ENCODE assay signal across 13 cellular contexts in genomic region chr9:74281674-74282073, GRCh38.
DNase-seq lines count a peak whose midpoint lies in the region; ATAC-seq, FAIRE-seq and TF ChIP-seq lines count a peak whose summit lies in the region.
"Had no signal": no experiment of that assay in that cellular context is flagged by ENCODE, and none has a peak within 500 bp of the region (broad histone marks: within the 10 kb centered on the region; RNA-seq: fewer than 3 reads in every experiment).

No MANE protein-coding gene starts in this region.

- in situ Hi-C loops in K562 (cut with MboI), result no loop called here

- TF ChIP-seq CTCF in K562 (IDR thresholded peaks at IDR 0.05 in 2 of 3, conservative IDR thresholded peaks at IDR 0.05 in 1 of 3; ENCODE audit: insufficient read depth in 2 of 3, low read depth in 1 of 3, low read length in 3 of 3), result peak in 2 of 3 experiments; percentile 33 to 40; a peak in 3 of 6 replicates

- H3K4me2 ChIP-seq in K562 (ENCODE audit: insufficient read depth, low read length), result no peak overlapping the region
- no peak overlapping the region for H3K4me2 ChIP-seq in trophoblast cell (ENCODE audit: low read length)

- H3K4me1 ChIP-seq in K562 (replicated peaks in 1 of 2; ENCODE audit: control insufficient read depth in 2 of 2, insufficient read depth in 2 of 2, low read length in 2 of 2) (no peaks in the 10 kb centered on the region), trophoblast cell (ENCODE audit: control insufficient read depth in 1 of 2, insufficient read depth in 2 of 2, low read length in 2 of 2) (no peaks in the 10 kb centered on the region)

- H3K27ac Mint-ChIP-seq in activated CD4-positive, alpha-beta T cell treated with anti-CD3 and anti-CD28 coated beads, Interleukin-2, amount 10 ng/mL, durations not matched to agents 7 days and 5 days, result no peak overlapping the region
- H3K27ac Mint-ChIP-seq: T-helper 1 cell treated with Interleukin-12 subunit alpha and Interleukin-12 subunit beta and Interleukin-4 antibody, amounts not matched to agents 30 μg/mL and 1 μg/mL, for 36 hours had no signal

- H3K4me3 ChIP-seq in K562 (no peak overlapping the region), trophoblast cell (ENCODE audit: low read depth, low read length) (no peak overlapping the region)

- no peaks in the 10 kb centered on the region for H3K4me1 Mint-ChIP-seq in activated CD4-positive, alpha-beta T cell treated with anti-CD3 and anti-CD28 coated beads, Interleukin-2, amount 10 ng/mL, durations not matched to agents 7 days and 5 days

- H3K27me3 ChIP-seq in K562 (ENCODE audit: control insufficient read depth in 2 of 2, insufficient read depth in 2 of 2, low read length in 2 of 2) (no peaks in the 10 kb centered on the region), trophoblast cell (ENCODE audit: insufficient read depth, low read length) (no peaks in the 10 kb centered on the region)

- H3K23ac ChIP-seq in trophoblast cell (ENCODE audit: low read length), result no peak overlapping the region

- H4K12ac ChIP-seq in trophoblast cell (ENCODE audit: low read depth, low read length), result no peak overlapping the region

- no peak overlapping the region for H3K18ac ChIP-seq in trophoblast cell (ENCODE audit: low read length)

- H3K9me3 Mint-ChIP-seq in activated CD4-positive, alpha-beta T cell treated with anti-CD3 and anti-CD28 coated beads, Interleukin-2, amount 10 ng/mL, durations not matched to agents 7 days and 5 days, result no peaks in the 10 kb centered on the region
- H3K9me3 Mint-ChIP-seq: T-helper 1 cell treated with Interleukin-12 subunit alpha and Interleukin-12 subunit beta and Interleukin-4 antibody, amounts not matched to agents 30 μg/mL and 1 μg/mL, for 36 hours had no signal

- H2AFZ ChIP-seq in K562 (ENCODE audit: low read depth, low read length) (no peak overlapping the region), trophoblast cell (ENCODE audit: insufficient read depth, low read length, poor library complexity) (no peak overlapping the region)

- no peaks in the 10 kb centered on the region for H4K20me1 ChIP-seq in K562 (replicated peaks; ENCODE audit: control insufficient read depth, insufficient read depth, low read length)

- H3K14ac ChIP-seq in trophoblast cell (ENCODE audit: low read length), result no peak overlapping the region

- peak; percentile 69 for ATAC-seq in K562

- CTCF ChIA-PET in activated CD4-positive, alpha-beta T cell treated with anti-CD3 and anti-CD28 coated beads, Interleukin-2, amount 10 ng/mL, durations not matched to agents 7 days and 5 days (lab: Charles Lee), result interaction anchor here (0.6 kb wide), 1 partner anchor 77 kb away, joined by 5 read pairs; no protein-coding TSS in a partner anchor
- CTCF ChIA-PET in K562 (lab: Yijun Ruan, JAX; ENCODE audit: low intra/inter-chr PET ratio), result no interaction called here

- no peaks in the 10 kb centered on the region for H3K36me3 Mint-ChIP-seq in activated CD4-positive, alpha-beta T cell treated with anti-CD3 and anti-CD28 coated beads, Interleukin-2, amount 10 ng/mL, durations not matched to agents 7 days and 5 days (ENCODE audit: low read depth)

- no peaks in the 10 kb centered on the region for H3K9me3 ChIP-seq in KOPT-K1 (ENCODE audit: insufficient read depth, low read length, poor library complexity, severe bottlenecking)
- no peaks in the 10 kb centered on the region for H3K9me3 ChIP-seq in K562 (replicated peaks; ENCODE audit: control insufficient read depth, insufficient read depth, low read depth, low read length)
- no peaks in the 10 kb centered on the region for H3K9me3 ChIP-seq in trophoblast cell (ENCODE audit: insufficient read depth, low read depth, low read length)

- peak overlapping the region; percentile 94 for H3K27ac ChIP-seq in KOPT-K1 (ENCODE audit: low read depth, low read length, poor library complexity, severe bottlenecking)
- no peak overlapping the region for H3K27ac ChIP-seq in K562 (ENCODE audit: extremely low read depth, low read depth, low read length)
- no peak overlapping the region for H3K27ac ChIP-seq in trophoblast cell (ENCODE audit: low read depth, low read length)
- H3K27ac ChIP-seq: epithelial cell of prostate had no signal

- no peaks in the 10 kb centered on the region for H3K79me2 ChIP-seq in K562 (ENCODE audit: control insufficient read depth, insufficient read depth, low read length)
- H3K79me2 ChIP-seq in trophoblast cell (ENCODE audit: control insufficient read depth, insufficient read depth, low read length, poor library complexity), result no peaks in the 10 kb centered on the region

- no peak for TF ChIP-seq EP300 in K562 (IDR thresholded peaks at IDR 0.05; ENCODE audit: low read length)

- H2BK12ac ChIP-seq in trophoblast cell (ENCODE audit: low read length), result no peak overlapping the region

- TF ChIP-seq RAD21 in K562 (CRISPR knock-in tag; conservative IDR thresholded peaks at IDR 0.05 in 1 of 2, IDR thresholded peaks at IDR 0.05 in 1 of 2), result peak in 1 of 2 experiments; percentile 20; a peak in 1 of 4 replicates

- BruUV-seq in K562 (replicated peaks; lab: Mats Ljungman, UMichigan), result no TSS peak

- no peaks in the 10 kb centered on the region for H3K36me3 ChIP-seq in KOPT-K1 (ENCODE audit: insufficient read depth, low read length)
- no peaks in the 10 kb centered on the region for H3K36me3 ChIP-seq in K562 (ENCODE audit: control insufficient read depth, insufficient read depth, low read length)
- no peaks in the 10 kb centered on the region for H3K36me3 ChIP-seq in trophoblast cell (ENCODE audit: control insufficient read depth in 1 of 2, insufficient read depth in 2 of 2, low read length in 2 of 2)

- H3K27me3 Mint-ChIP-seq in activated CD4-positive, alpha-beta T cell treated with anti-CD3 and anti-CD28 coated beads, Interleukin-2, amount 10 ng/mL, durations not matched to agents 7 days and 5 days, result no peaks in the 10 kb centered on the region

- TF ChIP-seq POLR2A in K562 (conservative IDR thresholded peaks at IDR 0.05), result no peak

- no peak overlapping the region for H4K91ac ChIP-seq in trophoblast cell (ENCODE audit: low read depth, low read length)

- H3K79me1 ChIP-seq in trophoblast cell (ENCODE audit: low read length), result no peaks in the 10 kb centered on the region

- no peaks in the 10 kb centered on the region for H3K9me1 ChIP-seq in K562 (ENCODE audit: control insufficient read depth, insufficient read depth, low read length)

- peak; percentile 7 for DNase-seq in activated CD4-positive, alpha-beta T cell treated with anti-CD3 and anti-CD28 coated beads for 48 hours
- DNase-seq in activated CD4-positive, alpha-beta T cell treated with anti-CD3 and anti-CD28 coated beads, Interleukin-2, amount 10 ng/mL, durations not matched to agents 7 days and 5 days, result no peak
- peak; percentile 4 to 21 (median 4) for DNase-seq in K562 (ENCODE audit: extremely low read depth in 1 of 4, low spot score in 3 of 4)
- peak; percentile 3 to 12 for DNase-seq in trophoblast cell
- DNase-seq in GDM1 (lab: John Stamatoyannopoulos, UW), result no peak
- no peak for DNase-seq in C1 segment of cervical spinal cord (lab: John Stamatoyannopoulos, UW)
- no peak for DNase-seq in RCC 7860 (ENCODE audit: low spot score)
- DNase-seq: IMR-90, NCI-H446 treated with DMSO at 0.1 percent for 48 hours had no signal

- H4K8ac ChIP-seq in trophoblast cell (ENCODE audit: low read depth, low read length), result no peak overlapping the region

- no peak overlapping the region for H3K4me3 Mint-ChIP-seq in activated CD4-positive, alpha-beta T cell treated with anti-CD3 and anti-CD28 coated beads, Interleukin-2, amount 10 ng/mL, durations not matched to agents 7 days and 5 days
- H3K4me3 Mint-ChIP-seq: T-helper 1 cell treated with Interleukin-12 subunit alpha and Interleukin-12 subunit beta and Interleukin-4 antibody, amounts not matched to agents 30 μg/mL and 1 μg/mL, for 36 hours had no signal

- H3K4ac ChIP-seq in trophoblast cell (ENCODE audit: low read depth, low read length), result no peak overlapping the region

- WGBS in K562 (ENCODE audit: insufficient coverage, low coverage, missing lambda C conversion rate), result 11% methylated on average over 1 of the region's 1 CpG
- WGBS in trophoblast cell (ENCODE audit: extremely low coverage, insufficient coverage, insufficient read length), result no CpG with 5 or more reads among the region's 1 CpG

- intact Hi-C loops in K562 (cut with micrococcal nuclease), result no loop called here

- no peak overlapping the region for H2BK5ac ChIP-seq in trophoblast cell (ENCODE audit: low read depth, low read length, poor library complexity)

- no peak overlapping the region for H2BK120ac ChIP-seq in trophoblast cell (ENCODE audit: insufficient read depth, low read length, poor library complexity)

- no peak overlapping the region for H2AK5ac ChIP-seq in trophoblast cell (ENCODE audit: low read length)

- POLR2A ChIA-PET in activated CD4-positive, alpha-beta T cell treated with anti-CD3 and anti-CD28 coated beads, Interleukin-2, amount 10 ng/mL, durations not matched to agents 7 days and 5 days (lab: Charles Lee), result no interaction called here
- POLR2A ChIA-PET in K562 (lab: Yijun Ruan, JAX), result no interaction called here

- H3K9ac ChIP-seq in K562 (ENCODE audit: insufficient read depth in 1 of 2, low read depth in 2 of 2, low read length in 2 of 2) (no peak overlapping the region), trophoblast cell (ENCODE audit: low read length) (no peak overlapping the region)

- FAIRE-seq in K562 (lab: Jason Lieb, UNC) (no peak), RCC 7860 (lab: Jason Lieb, UNC) (no peak)
- FAIRE-seq: astrocyte had no signal

TF ChIP-seq in K562, 482 proteins besides CTCF, POLR2A, EP300 and RAD21:
- peak in 1 of 3 experiments; percentile 62 for TF ChIP-seq YY1 (IDR thresholded peaks at IDR 0.05; ENCODE audit: borderline replicate concordance in 1 of 3, control insufficient read depth in 1 of 3, extremely low read depth in 1 of 3, insufficient read depth in 3 of 3, insufficient read length in 1 of 3, insufficient replicate concordance in 2 of 3, low read depth in 1 of 3, low read length in 2 of 3)
- TF ChIP-seq ZNF77 (CRISPR knock-in tag; IDR thresholded peaks at IDR 0.05), result no peak
- no peak for TF ChIP-seq MYNN (IDR thresholded peaks at IDR 0.05)
- TF ChIP-seq MYNN (CRISPR knock-in tag; IDR thresholded peaks at IDR 0.05), result no peak
- no peak for TF ChIP-seq ZNF324 (CRISPR knock-in tag; IDR thresholded peaks at IDR 0.05)
- no peak for TF ChIP-seq PTTG1 (tag; IDR thresholded peaks at IDR 0.05; ENCODE audit: low read depth)

Comparison
In these comparisons a context has a peak if more than half of its experiments do, and no peak if none do; other contexts are left out.
1. DNase-seq: peak in activated CD4-positive, alpha-beta T cell treated with anti-CD3 and anti-CD28 coated beads for 48 hours (single experiment), K562 (4 of 4) and trophoblast cell (2 of 2); none in activated CD4-positive, alpha-beta T cell treated with anti-CD3 and anti-CD28 coated beads, Interleukin-2, amount 10 ng/mL, durations not matched to agents 7 days and 5 days (single experiment), GDM1 (single experiment), C1 segment of cervical spinal cord (0 of 14) and RCC 7860 (single experiment).